Comparison of ENCODE assay signal across 16 cellular contexts in genomic region chr5:112024769-112025168, GRCh38.
DNase-seq lines count a peak whose midpoint lies in the region; ATAC-seq and TF ChIP-seq lines count a peak whose summit lies in the region.
"Had no signal": no experiment of that assay in that cellular context is flagged by ENCODE, and none has a peak within 500 bp of the region (broad histone marks: within the 10 kb centered on the region; RNA-seq: fewer than 3 reads in every experiment).

No MANE protein-coding gene starts in this region.

- H3K4me3 ChIP-seq in GM23248, result no peak overlapping the region
- no peak overlapping the region for H3K4me3 ChIP-seq in astrocyte of the spinal cord (ENCODE audit: low read depth, low read length)
- no peak overlapping the region for H3K4me3 ChIP-seq in foreskin fibroblast (ENCODE audit: low read depth in 1 of 2, low read length in 2 of 2)
- H3K4me3 ChIP-seq: MG63 had no signal

- H3K9ac ChIP-seq in GM23248, result peak overlapping the region; percentile 29; the same call in 1 of the 2 replicates

- H3K36me3 ChIP-seq in GM23248 (ENCODE audit: low read depth), result no peaks in the 10 kb centered on the region
- H3K36me3 ChIP-seq: MG63 had no signal

- 5 to 6% methylated on average over 2 of the region's 2 CpGs for WGBS in GM23248 (ENCODE audit: low coverage in 1 of 2, low lambda C conversion rate in 2 of 2, missing lambda C conversion rate in 2 of 2), 2 experiments

- H2AFZ ChIP-seq in GM23248, result peak overlapping the region; percentile 67

- H3K4me1 ChIP-seq in GM23248 (ENCODE audit: insufficient read depth), result peaks cover 12% of the 10 kb centered on the region

- H3K9me2 ChIP-seq in GM23248 (ENCODE audit: insufficient read depth), result no peaks in the 10 kb centered on the region

- DNase-seq in GM23248 (peak; percentile 49), astrocyte of the spinal cord (ENCODE audit: low read depth, low spot score) (peak; percentile 49), foreskin fibroblast (peak; percentile 19 to 30), stromal cell of bone marrow (ENCODE audit: low read depth) (peak; percentile 33), NCI-H774 (lab: John Stamatoyannopoulos, UW) (no peak)
- DNase-seq: ACHN; CD4-positive, CD25-positive, alpha-beta regulatory T cell; DMS53; Karpas-422; MG63; NCI-H1092 treated with DMSO at 0.1 percent for 48 hours; NCI-H2081 treated with DMSO at 0.1 percent for 48 hours; NCI-H524 had no signal

- no peak for ATAC-seq in GM19328 (IDR thresholded peaks at IDR 0.05; ENCODE audit: unreplicated experiment)
- no peak for ATAC-seq in HG03025 (IDR thresholded peaks at IDR 0.05; ENCODE audit: low FRiP score, unreplicated experiment)
- ATAC-seq: Panc1 had no signal

- peak overlapping the region; percentile 43 for H3K4me2 ChIP-seq in GM23248 (ENCODE audit: unreplicated experiment)

- no peaks in the 10 kb centered on the region for H4K20me1 ChIP-seq in GM23248 (ENCODE audit: insufficient read depth)

- TF ChIP-seq CTCF in astrocyte of the spinal cord (IDR thresholded peaks at IDR 0.05; ENCODE audit: low read depth, low read length), result no peak
- no peak for TF ChIP-seq CTCF in foreskin fibroblast (IDR thresholded peaks at IDR 0.05; ENCODE audit: low read depth, low read length)

- H3K9me3 ChIP-seq in GM23248 (ENCODE audit: low read depth), result no peaks in the 10 kb centered on the region

- H3K27me3 ChIP-seq in GM23248 (replicated peaks; ENCODE audit: insufficient read depth), result no peaks in the 10 kb centered on the region
- H3K27me3 ChIP-seq: MG63 had no signal

- H3F3A ChIP-seq in GM23248 (ENCODE audit: insufficient read depth), result 0 out of 2 replicates have a peak, but pooled peaks cover 7% of the 10 kb centered on the region

- in situ Hi-C loops in GM23248 (cut with MboI), result no loop called here
- in situ Hi-C loops in astrocyte of the spinal cord (cut with HindIII; ENCODE audit: low sequenced_read_pairs), result no loop called here

- H3K79me2 ChIP-seq in GM23248 (ENCODE audit: insufficient read depth), result no peaks in the 10 kb centered on the region

- H3K27ac ChIP-seq in GM23248, result peak overlapping the region; percentile 33
